ENCODE assay signal across 30 cellular contexts in the genomic region with DNA sequence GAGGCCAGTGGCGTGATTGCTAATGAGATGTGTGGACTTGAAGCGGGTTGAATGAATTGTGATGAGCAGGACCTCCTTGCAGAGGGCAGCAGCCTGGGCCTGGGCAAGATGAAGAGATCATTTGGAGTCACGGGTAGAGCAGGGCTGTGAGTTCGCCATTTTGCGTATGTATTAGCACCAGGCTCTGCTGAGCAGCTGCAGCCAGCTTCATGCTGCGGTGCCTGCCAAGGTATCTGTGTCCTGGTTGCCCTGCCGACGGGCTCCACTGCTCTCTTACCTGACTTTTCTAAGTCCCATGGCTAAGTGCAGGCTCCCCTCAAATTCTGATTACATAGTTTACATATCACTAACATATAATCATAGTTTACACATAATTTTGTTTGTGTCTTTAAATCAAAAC.
"Had no signal": no experiment of that assay in that cellular context is flagged by ENCODE, and none has a peak within 500 bp of the region (broad histone marks: within the 10 kb centered on the region; RNA-seq: fewer than 3 reads in every experiment).

No MANE protein-coding gene starts in this region.

- H3K36me3 ChIP-seq: ascending aorta, cardiac muscle cell, SJSA1 had no signal

- H3K4me3 ChIP-seq: ascending aorta, cardiac muscle cell, K562, PC-9, SJSA1 had no signal

- H3K9me3 ChIP-seq: ascending aorta, SJSA1, SK-N-SH had no signal

- ATAC-seq: activated CD4-positive, alpha-beta T cell treated with anti-CD3 and anti-CD28 coated beads for 36 hours; activated CD4-positive, CD25-positive, alpha-beta regulatory T cell treated with anti-CD3 and anti-CD28 coated beads, Interleukin-2, amount 50 U/mL, for 24 hours; activated CD8-positive, alpha-beta T cell treated with anti-CD3 and anti-CD28 coated beads, Interleukin-2, amount 10 ng/mL, durations not matched to agents 7 days and 5 days; K562; WTC11 had no signal

- DNase-seq: activated CD4-positive, alpha-beta T cell treated with anti-CD3 and anti-CD28 coated beads for 36 hours; activated CD4-positive, alpha-beta T cell treated with anti-CD3 and anti-CD28 coated beads, Interleukin-2, amount 10 ng/mL, durations not matched to agents 7 days and 5 days; activated CD4-positive, alpha-beta T cell treated with anti-CD3 and anti-CD28 coated beads, Interleukin-2, amount 50 U/mL, for 48 hours; activated CD8-positive, alpha-beta T cell treated with anti-CD3 and anti-CD28 coated beads, Interleukin-2, amount 10 ng/mL, durations not matched to agents 7 days and 5 days; activated gamma-delta T cell; activated naive CD4-positive, alpha-beta T cell treated with Interleukin-2 at 50 U/mL for 16 hours; activated naive CD8-positive, alpha-beta T cell treated with anti-CD3 and anti-CD28 coated beads, Interleukin-2, amount 10 ng/mL, durations not matched to agents 7 days and 5 days; activated T-cell treated with anti-CD3 and anti-CD28 coated beads, Interleukin-2, amount 50 U/mL, for 24 hours; amygdala; NCI-H1105; NCI-H1417 treated with DMSO at 0.1 percent for 48 hours; NCI-H1930; NCI-H2081 treated with DMSO at 0.1 percent for 48 hours; NCI-H2171; NCI-H2227 treated with DMSO at 0.1 percent for 48 hours; NCI-H446; NCI-H510A treated with DMSO at 0.1 percent for 48 hours; NCI-H69; NCI-H82; NK-92 treated with Interleukin-12 subunit alpha and Interleukin-12 subunit beta, amount 100 ng/mL, for 24 hours; PC-9; SHP77 treated with DMSO at 0.1 percent for 48 hours; SK-N-SH had no signal

- H3K27ac ChIP-seq: ascending aorta, cardiac muscle cell, PC-9, RWPE1, SJSA1 had no signal

- H3K27me3 ChIP-seq: ascending aorta, cardiac muscle cell had no signal
